In genomic region chr22:26564181-26564580, GRCh38 we compare ENCODE assay signal across 1 cellular context.
TF ChIP-seq lines count a peak whose summit lies in the region.

No MANE protein-coding gene starts in this region.

TF ChIP-seq in GM23338, 12 proteins besides CTCF, POLR2A, EP300 and RAD21:
- TF ChIP-seq ZNF114 (CRISPR knock-in tag; IDR thresholded peaks at IDR 0.05) (no peak), ZNF331 (CRISPR knock-in tag; IDR thresholded peaks at IDR 0.05; ENCODE audit: low read depth) (no peak), ZNF462 (CRISPR knock-in tag; IDR thresholded peaks at IDR 0.05) (no peak), EZH2 (IDR thresholded peaks at IDR 0.05; ENCODE audit: low read depth, unreplicated experiment) (no peak), NANOG (IDR thresholded peaks at IDR 0.05; ENCODE audit: borderline replicate concordance) (no peak), ETS1 (IDR thresholded peaks at IDR 0.05) (no peak), CREB1 (CRISPR knock-in tag; IDR thresholded peaks at IDR 0.05; ENCODE audit: low read depth) (no peak), POLR2AphosphoS5 (IDR thresholded peaks at IDR 0.05; ENCODE audit: low read depth) (no peak), REST (IDR thresholded peaks at IDR 0.05; ENCODE audit: unreplicated experiment) (no peak), EZH2phosphoT487 (IDR thresholded peaks at IDR 0.05; ENCODE audit: unreplicated experiment) (no peak), STAT1 (IDR thresholded peaks at IDR 0.05; ENCODE audit: unreplicated experiment) (no peak), JUNB (IDR thresholded peaks at IDR 0.05; ENCODE audit: unreplicated experiment) (no peak)
